Comparison of ENCODE assay signal across 6 cellular contexts in the genomic region with DNA sequence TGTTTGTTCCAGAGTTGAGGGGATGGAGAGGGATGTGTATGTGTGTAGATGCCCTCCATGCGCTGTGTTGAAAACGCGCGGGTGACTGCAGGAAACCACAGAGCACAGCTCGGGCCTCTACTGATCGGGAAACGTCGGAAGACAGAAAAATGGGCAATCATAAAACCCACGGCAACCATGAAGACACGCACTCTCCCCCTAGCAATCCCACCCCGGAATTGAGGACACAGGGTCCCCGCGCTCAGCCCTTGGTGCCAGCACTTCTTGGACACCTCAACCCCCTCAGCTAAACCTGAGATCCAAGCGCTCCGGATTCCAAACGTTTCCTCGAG. TPM values are rescaled to one million over a fixed set of nuclear protein-coding genes. Genes with fewer than 3 reads are reported as not detected.
DNase-seq lines count a peak whose midpoint lies in the region; ATAC-seq, FAIRE-seq and TF ChIP-seq lines count a peak whose summit lies in the region.

No MANE protein-coding gene starts in this region.

- no peaks in the 10 kb centered on the region for H3K9me3 ChIP-seq in BE2C
- H3K9me3 ChIP-seq in neutrophil = no peaks in the 10 kb centered on the region

- H3K4me3 ChIP-seq in BE2C (ENCODE audit: low read depth, low read length) = peak overlapping the region; percentile 77
- peak overlapping the region; percentile 87 for H3K4me3 ChIP-seq in bronchial epithelial cell (ENCODE audit: low read depth, low read length)
- peak overlapping the region; percentile 79 to 87 for H3K4me3 ChIP-seq in neutrophil (ENCODE audit: low read depth in 1 of 2, low read length in 1 of 2)

- DNase-seq in BE2C (no peak), bronchial epithelial cell (ENCODE audit: low read depth) (no peak), NCI-H1105 (lab: John Stamatoyannopoulos, UW) (no peak), NCI-H446 (lab: John Stamatoyannopoulos, UW) (no peak)

- peaks cover 18% of the 10 kb centered on the region for H3K36me3 ChIP-seq in BE2C
- peaks cover 8% of the 10 kb centered on the region for H3K36me3 ChIP-seq in bronchial epithelial cell (ENCODE audit: control insufficient read depth, insufficient read depth, low read length)
- H3K36me3 ChIP-seq in neutrophil = peaks cover 33% of the 10 kb centered on the region

- H3K27me3 ChIP-seq in BE2C = no peaks in the 10 kb centered on the region
- no peaks in the 10 kb centered on the region for H3K27me3 ChIP-seq in bronchial epithelial cell (ENCODE audit: control insufficient read depth, insufficient read depth, low read length)
- H3K27me3 ChIP-seq in neutrophil = no peaks in the 10 kb centered on the region

- peak overlapping the region; percentile 82 for H3K27ac ChIP-seq in neutrophil

- H3K4me1 ChIP-seq in BE2C (no peaks in the 10 kb centered on the region), neutrophil (ENCODE audit: control insufficient read depth in 1 of 2, insufficient read depth in 1 of 2, low read depth in 1 of 2, low read length in 1 of 2) (peaks cover 28 to 33% of the 10 kb centered on the region in 2 experiments)

- TF ChIP-seq CTCF in BE2C (IDR thresholded peaks at IDR 0.05; ENCODE audit: low read depth, low read length) = no peak
- TF ChIP-seq CTCF in bronchial epithelial cell (IDR thresholded peaks at IDR 0.05; ENCODE audit: insufficient read depth, low read length, severe bottlenecking) = no peak
- TF ChIP-seq CTCF in neutrophil (IDR thresholded peaks at IDR 0.05) = no peak

- peak; percentile 6 for ATAC-seq in HG03439 (IDR thresholded peaks at IDR 0.05; ENCODE audit: unreplicated experiment)

- FAIRE-seq in bronchial epithelial cell (lab: Jason Lieb, UNC) = no peak

RNA-seq across cellular contexts. Expression of gene UQCC3, which starts 0.2 kb away (rescaled TPM):
- polyA plus RNA-seq in BE2C (2012; ENCODE audit: insufficient read depth, insufficient read length, low read depth) = 51.5 TPM
- 27.9 and 29.4 TPM in 2 replicates for total RNA-seq in bronchial epithelial cell

RNA-seq across cellular contexts. Expression of gene LBHD1, which starts 0.8 kb away (rescaled TPM):
- 2.6 TPM for polyA plus RNA-seq in BE2C (2012; ENCODE audit: insufficient read depth, insufficient read length, low read depth)
- 0.77 and 1.1 TPM in 2 replicates for total RNA-seq in bronchial epithelial cell

RNA-seq across cellular contexts. Expression of gene CSKMT, which starts 6.1 kb away (rescaled TPM):
- polyA plus RNA-seq in BE2C (2012; ENCODE audit: insufficient read depth, insufficient read length, low read depth) = 12.9 TPM
- total RNA-seq in bronchial epithelial cell = 12.3 and 21.3 TPM in 2 replicates

RNA-seq across cellular contexts. Expression of gene C11orf98, which starts 6.2 kb away (rescaled TPM):
- polyA plus RNA-seq in BE2C (2012; ENCODE audit: insufficient read depth, insufficient read length, low read depth) = 69.4 TPM
- total RNA-seq in bronchial epithelial cell = 79.5 and 83.7 TPM in 2 replicates

RNA-seq across cellular contexts. Expression of gene UBXN1, which starts 7.6 kb away (rescaled TPM):
- polyA plus RNA-seq in BE2C (2012; ENCODE audit: insufficient read depth, insufficient read length, low read depth) = 147 TPM
- 176 and 227 TPM in 2 replicates for total RNA-seq in bronchial epithelial cell
